Comparison of ENCODE assay signal across 18 cellular contexts in the genomic region with DNA sequence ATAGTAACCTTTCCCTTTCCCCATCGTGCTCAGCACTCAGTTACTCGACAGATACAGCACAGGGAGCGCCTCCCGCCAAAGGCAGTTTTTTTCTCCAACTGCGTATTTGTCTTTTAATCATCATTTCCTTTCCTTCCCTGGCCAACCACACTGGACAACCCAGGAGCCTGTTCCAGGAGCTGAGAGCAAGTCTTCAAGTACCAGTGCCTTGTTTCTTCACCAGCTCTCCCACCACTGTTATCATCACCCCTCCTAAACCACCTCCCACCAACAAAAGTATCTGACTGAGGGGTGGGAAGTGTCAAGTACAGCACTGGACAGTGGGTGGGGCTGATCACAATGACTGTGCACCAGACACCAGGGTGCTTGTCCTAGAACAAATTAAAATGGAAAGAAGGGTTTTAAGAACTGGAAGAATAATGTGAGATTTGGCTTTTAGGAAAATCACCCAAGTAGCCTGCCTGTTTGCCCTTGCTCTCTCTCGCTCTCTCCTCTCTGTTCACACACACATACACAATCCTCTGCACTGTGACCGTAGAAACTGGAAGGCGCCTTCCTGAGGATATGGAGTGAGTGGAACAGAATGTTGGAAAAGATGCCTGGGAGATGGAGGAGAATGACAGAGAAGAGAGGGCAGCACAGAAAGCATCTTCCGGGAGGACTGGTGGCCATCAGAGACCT.
DNase-seq lines count a peak whose midpoint lies in the region; TF ChIP-seq lines count a peak whose summit lies in the region.
"Had no signal": no experiment of that assay in that cellular context is flagged by ENCODE, and none has a peak within 500 bp of the region (broad histone marks: within the 10 kb centered on the region; RNA-seq: fewer than 3 reads in every experiment).

No MANE protein-coding gene starts in this region.

- H2AFZ ChIP-seq in neural progenitor cell (replicated peaks): no peak overlapping the region

- H3F3A ChIP-seq in neural progenitor cell (ENCODE audit: low read depth): no peaks in the 10 kb centered on the region

- no peak overlapping the region for H3K4me2 ChIP-seq in neural progenitor cell

- H3K4me1 Mint-ChIP-seq in neural progenitor cell: peaks cover 28% of the 10 kb centered on the region
- H3K4me1 Mint-ChIP-seq in activated CD4-positive, alpha-beta memory T cell treated with anti-CD3 and anti-CD28 coated beads, Interleukin-2, amount 10 ng/mL, durations not matched to agents 7 days and 5 days: peaks cover 7% of the 10 kb centered on the region
- H3K4me1 Mint-ChIP-seq: naive B cell had no signal

- POLR2A ChIA-PET in activated CD4-positive, alpha-beta memory T cell treated with anti-CD3 and anti-CD28 coated beads, Interleukin-2, amount 10 ng/mL, durations not matched to agents 7 days and 5 days (lab: Charles Lee): no interaction called here

- no peak for TF ChIP-seq CTCF in 22Rv1 (IDR thresholded peaks at IDR 0.05)
- TF ChIP-seq CTCF in fibroblast of pulmonary artery (IDR thresholded peaks at IDR 0.05; ENCODE audit: low read length, missing control alignments): no peak
- TF ChIP-seq CTCF in neural progenitor cell (IDR thresholded peaks at IDR 0.05): no peak

- no peaks in the 10 kb centered on the region for H3K79me2 ChIP-seq in neural progenitor cell (ENCODE audit: low read depth)

- H3K4me3 Mint-ChIP-seq in neural progenitor cell: no peak overlapping the region
- no peak overlapping the region for H3K4me3 Mint-ChIP-seq in activated CD4-positive, alpha-beta memory T cell treated with anti-CD3 and anti-CD28 coated beads, Interleukin-2, amount 10 ng/mL, durations not matched to agents 7 days and 5 days
- H3K4me3 Mint-ChIP-seq: activated CD8-positive, alpha-beta T cell treated with anti-CD3 and anti-CD28 coated beads for 36 hours; naive B cell had no signal

- H3K4me1 ChIP-seq in SJCRH30 (peaks cover 11% of the 10 kb centered on the region), neural progenitor cell (peaks cover 21% of the 10 kb centered on the region)
- H3K4me1 ChIP-seq: SJSA1 had no signal

- no peaks in the 10 kb centered on the region for H3K27me3 Mint-ChIP-seq in neural progenitor cell (ENCODE audit: insufficient read depth, low read depth)
- no peaks in the 10 kb centered on the region for H3K27me3 Mint-ChIP-seq in activated CD4-positive, alpha-beta memory T cell treated with anti-CD3 and anti-CD28 coated beads, Interleukin-2, amount 10 ng/mL, durations not matched to agents 7 days and 5 days
- H3K27me3 Mint-ChIP-seq: activated CD8-positive, alpha-beta T cell treated with anti-CD3 and anti-CD28 coated beads for 36 hours; naive B cell had no signal

- H3K27ac Mint-ChIP-seq in neural progenitor cell: peak overlapping the region; percentile 22
- H3K27ac Mint-ChIP-seq in activated CD4-positive, alpha-beta memory T cell treated with anti-CD3 and anti-CD28 coated beads, Interleukin-2, amount 10 ng/mL, durations not matched to agents 7 days and 5 days: no peak overlapping the region
- H3K27ac Mint-ChIP-seq: activated CD8-positive, alpha-beta T cell treated with anti-CD3 and anti-CD28 coated beads for 36 hours had no signal

- H3K27ac ChIP-seq in 22Rv1 (peak overlapping the region; percentile 81), SJCRH30 (peak overlapping the region; percentile 49), neural progenitor cell (no peak overlapping the region)
- H3K27ac ChIP-seq: brain microvascular endothelial cell, SJSA1 had no signal

- H3K9me3 ChIP-seq in SJCRH30 (replicated peaks): no peaks in the 10 kb centered on the region
- H3K9me3 ChIP-seq in neural progenitor cell (ENCODE audit: low read depth): no peaks in the 10 kb centered on the region
- H3K9me3 ChIP-seq: SJSA1 had no signal

- no peaks in the 10 kb centered on the region for H4K20me1 ChIP-seq in neural progenitor cell (ENCODE audit: low read depth)

- H3K36me3 ChIP-seq in SJCRH30 (no peaks in the 10 kb centered on the region), neural progenitor cell (no peaks in the 10 kb centered on the region)
- H3K36me3 ChIP-seq: brain microvascular endothelial cell, SJSA1 had no signal

- no peak overlapping the region for H3K4me3 ChIP-seq in SJCRH30
- H3K4me3 ChIP-seq in fibroblast of pulmonary artery (replicated peaks; ENCODE audit: low read depth, low read length): no peak overlapping the region
- H3K4me3 ChIP-seq in neural progenitor cell: no peak overlapping the region
- H3K4me3 ChIP-seq: SJSA1 had no signal

- H3K36me3 Mint-ChIP-seq in neural progenitor cell: peaks cover 5% of the 10 kb centered on the region
- peaks cover 3% of the 10 kb centered on the region for H3K36me3 Mint-ChIP-seq in activated CD4-positive, alpha-beta memory T cell treated with anti-CD3 and anti-CD28 coated beads, Interleukin-2, amount 10 ng/mL, durations not matched to agents 7 days and 5 days (ENCODE audit: low read depth)
- H3K36me3 Mint-ChIP-seq: naive B cell had no signal

- no peak overlapping the region for H3K9ac ChIP-seq in neural progenitor cell

- H3K27me3 ChIP-seq in SJCRH30: no peaks in the 10 kb centered on the region
- no peaks in the 10 kb centered on the region for H3K27me3 ChIP-seq in neural progenitor cell
- H3K27me3 ChIP-seq: brain microvascular endothelial cell, SJSA1 had no signal

- CTCF ChIA-PET in activated CD4-positive, alpha-beta memory T cell treated with anti-CD3 and anti-CD28 coated beads, Interleukin-2, amount 10 ng/mL, durations not matched to agents 7 days and 5 days (lab: Charles Lee): no interaction called here

- DNase-seq in SJCRH30: no peak
- DNase-seq in fibroblast of pulmonary artery (ENCODE audit: low read depth): peak; percentile 57
- DNase-seq in neural progenitor cell (ENCODE audit: low spot score): no peak
- no peak for DNase-seq in NCI-H345 (lab: John Stamatoyannopoulos, UW)
- no peak for DNase-seq in anterior cingulate cortex (lab: John Stamatoyannopoulos, UW)
- DNase-seq in activated CD4-positive, alpha-beta memory T cell treated with anti-CD3 and anti-CD28 coated beads, Interleukin-2, amount 10 ng/mL, durations not matched to agents 7 days and 5 days: no peak
- no peak for DNase-seq in iPS-NIHi11 (ENCODE audit: low spot score)
- DNase-seq: activated CD8-positive, alpha-beta T cell treated with anti-CD3 and anti-CD28 coated beads for 36 hours; activated gamma-delta T cell; brain microvascular endothelial cell; glutamatergic neuron; H7; IMR-90; naive B cell; NCI-H1092; stimulated activated naive CD4-positive, alpha-beta T cell had no signal

- H3K9me3 Mint-ChIP-seq in neural progenitor cell: no peaks in the 10 kb centered on the region
- H3K9me3 Mint-ChIP-seq in activated CD4-positive, alpha-beta memory T cell treated with anti-CD3 and anti-CD28 coated beads, Interleukin-2, amount 10 ng/mL, durations not matched to agents 7 days and 5 days: no peaks in the 10 kb centered on the region
- H3K9me3 Mint-ChIP-seq: activated CD8-positive, alpha-beta T cell treated with anti-CD3 and anti-CD28 coated beads for 36 hours had no signal
